In the genomic region with DNA sequence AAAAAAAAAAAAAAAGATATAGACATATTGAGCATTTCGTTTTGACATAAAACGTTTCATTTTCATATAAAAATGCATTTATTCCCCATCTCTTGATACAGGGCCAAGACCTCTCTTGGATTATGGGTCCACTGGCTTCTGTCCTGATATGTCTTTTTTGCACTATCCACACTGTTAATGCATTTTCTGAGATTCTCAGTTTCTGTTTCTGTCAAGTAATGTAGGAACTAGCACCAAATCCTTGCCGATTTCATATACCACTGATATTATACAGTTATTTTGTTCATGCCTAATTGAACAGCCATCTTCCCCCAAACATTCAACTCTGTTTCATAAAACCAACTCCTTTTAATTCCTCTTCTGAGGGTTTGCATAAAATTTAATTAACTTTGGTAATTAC, we compare ENCODE assay signal across 23 cellular contexts.
"Had no signal": no experiment of that assay in that cellular context is flagged by ENCODE, and none has a peak within 500 bp of the region (broad histone marks: within the 10 kb centered on the region; RNA-seq: fewer than 3 reads in every experiment).

No MANE protein-coding gene starts in this region.

- H3K4me3 Mint-ChIP-seq: natural killer cell, neural progenitor cell had no signal

- H3K27ac Mint-ChIP-seq: neural progenitor cell had no signal

- H3K9ac ChIP-seq: neural progenitor cell had no signal

- H3K9me3 ChIP-seq: esophagus squamous epithelium, gastroesophageal sphincter, mucosa of descending colon, ovary, right atrium auricular region, sigmoid colon, stomach, thoracic aorta, transverse colon had no signal

- H3K27me3 ChIP-seq: esophagus squamous epithelium, gastroesophageal sphincter, neural progenitor cell, ovary, right atrium auricular region, sigmoid colon, stomach, transverse colon had no signal

- H3K27ac ChIP-seq: esophagus squamous epithelium, gastroesophageal sphincter, neural progenitor cell, ovary, right atrium auricular region, sigmoid colon, skin epidermis, stomach, thoracic aorta, transverse colon had no signal

- H3K9me3 Mint-ChIP-seq: natural killer cell, neural progenitor cell had no signal

- ATAC-seq: gastroesophageal sphincter, left lobe of liver, mucosa of descending colon, natural killer cell had no signal

- H3K4me3 ChIP-seq: esophagus squamous epithelium, gastroesophageal sphincter, mucosa of descending colon, neural progenitor cell, ovary, right atrium auricular region, sigmoid colon, skin epidermis, stomach, thoracic aorta, transverse colon had no signal

- H3K4me2 ChIP-seq: neural progenitor cell had no signal

- DNase-seq: dermis blood vessel endothelial cell; esophagus squamous epithelium; foreskin fibroblast; glutamatergic neuron; islet precursor cell; mammary epithelial cell; mucosa of descending colon; natural killer cell; nucleus accumbens; ovary; sigmoid colon; stimulated activated CD4-positive, alpha-beta T cell treated with anti-CD3 and anti-CD28 coated beads, Interleukin-2, amount 100 ng/mL, for 24 hours; stimulated activated CD4-positive, alpha-beta T cell treated with anti-CD3 and anti-CD28 coated beads, Interleukin-4, amount 100 ng/mL, for 4 hours; stimulated activated naive CD4-positive, alpha-beta T cell; stomach; substantia nigra; transverse colon had no signal

- H2AFZ ChIP-seq: neural progenitor cell had no signal

- H3K36me3 Mint-ChIP-seq: natural killer cell had no signal

- H3K36me3 ChIP-seq: neural progenitor cell, ovary, right atrium auricular region, sigmoid colon, thoracic aorta, transverse colon had no signal
